ENCODE assay signal across 23 cellular contexts in the genomic region with DNA sequence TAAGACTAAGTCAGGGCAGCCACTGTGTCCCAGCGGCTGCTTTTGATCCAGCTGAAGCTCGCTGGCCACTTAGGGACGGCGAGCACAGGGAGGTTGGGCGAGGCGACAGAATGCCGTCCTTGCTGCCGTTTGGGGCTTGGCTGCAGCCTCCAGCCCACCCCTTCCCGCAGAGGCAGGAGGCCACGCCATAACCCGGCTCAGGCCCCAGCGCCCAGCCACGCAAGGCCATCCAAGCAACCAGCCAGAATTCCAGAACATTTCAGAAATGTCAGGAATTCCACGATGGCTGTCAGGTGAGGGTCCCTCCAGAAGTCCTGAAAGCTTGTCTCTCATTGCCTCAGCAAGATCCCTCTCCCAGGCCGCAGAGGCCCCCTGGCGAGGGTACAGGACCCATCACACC.
"Had no signal": no experiment of that assay in that cellular context is flagged by ENCODE, and none has a peak within 500 bp of the region (broad histone marks: within the 10 kb centered on the region; RNA-seq: fewer than 3 reads in every experiment).

No MANE protein-coding gene starts in this region.

- ATAC-seq: gastroesophageal sphincter, left colon, mucosa of descending colon, natural killer cell, psoas muscle, sciatic nerve had no signal

- FAIRE-seq: small intestine had no signal

- H2AFZ ChIP-seq: parathyroid adenoma had no signal

- H3K9me3 Mint-ChIP-seq: natural killer cell had no signal

- H3K27me3 ChIP-seq: esophagus squamous epithelium, gastroesophageal sphincter, stomach, transverse colon had no signal

- H3K9ac ChIP-seq: parathyroid adenoma had no signal

- DNase-seq: caudate nucleus; cortex of kidney; dorsolateral prefrontal cortex; effector memory CD4-positive, alpha-beta T cell; esophagus squamous epithelium; foreskin fibroblast; glutamatergic neuron; immature natural killer cell; left colon; mammary epithelial cell; natural killer cell; psoas muscle; small intestine; stimulated activated CD4-positive, alpha-beta T cell treated with anti-CD3 and anti-CD28 coated beads, Interleukin-12 subunit alpha, Interleukin-12 subunit beta, amount 100 ng/mL, for 4 hours; stimulated activated naive CD4-positive, alpha-beta T cell; stomach; substantia nigra; transverse colon had no signal

- H3K27ac Mint-ChIP-seq: immature natural killer cell, natural killer cell had no signal

- H3K4me1 Mint-ChIP-seq: immature natural killer cell had no signal

- H3K79me2 ChIP-seq: parathyroid adenoma had no signal

- H3K36me3 Mint-ChIP-seq: immature natural killer cell, natural killer cell had no signal

- H3K4me1 ChIP-seq: gastroesophageal sphincter, parathyroid adenoma, psoas muscle, stomach, transverse colon had no signal

- H3K27ac ChIP-seq: dorsolateral prefrontal cortex, esophagus squamous epithelium, gastroesophageal sphincter, parathyroid adenoma, psoas muscle, stomach, thoracic aorta, transverse colon had no signal

- H3K36me3 ChIP-seq: esophagus squamous epithelium, gastroesophageal sphincter, transverse colon had no signal

- H3K4me3 Mint-ChIP-seq: immature natural killer cell, natural killer cell had no signal

- H3K4me3 ChIP-seq: esophagus squamous epithelium, gastroesophageal sphincter, mucosa of descending colon, psoas muscle, stomach, thoracic aorta, transverse colon had no signal

- H3K9me3 ChIP-seq: esophagus squamous epithelium, mucosa of descending colon, psoas muscle, thoracic aorta, transverse colon had no signal
